Comparison of ENCODE assay signal across 22 cellular contexts in the genomic region with DNA sequence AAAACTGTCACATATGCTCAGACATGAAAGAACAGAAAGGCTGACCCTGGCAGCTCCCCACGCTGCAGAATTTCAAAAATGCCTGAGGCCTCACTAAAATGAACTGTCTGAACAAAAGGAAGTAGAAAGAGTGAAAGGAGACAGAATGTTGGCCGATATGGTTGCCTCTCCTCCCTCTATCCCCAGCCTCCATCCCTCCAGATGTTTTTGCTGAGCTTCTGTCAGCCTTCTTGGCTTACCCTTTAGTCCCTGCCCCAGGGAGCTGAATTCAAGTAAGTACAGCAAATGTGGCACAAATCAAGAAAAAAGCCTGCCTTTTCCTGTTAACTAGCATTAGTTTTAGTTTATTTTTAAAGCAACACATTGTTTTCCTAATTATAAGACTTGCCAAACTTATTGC. TPM values are rescaled to one million over a fixed set of nuclear protein-coding genes. Genes with fewer than 3 reads are reported as not detected.
DNase-seq lines count a peak whose midpoint lies in the region; ATAC-seq, FAIRE-seq and TF ChIP-seq lines count a peak whose summit lies in the region.
"Had no signal": no experiment of that assay in that cellular context is flagged by ENCODE, and none has a peak within 500 bp of the region (broad histone marks: within the 10 kb centered on the region; RNA-seq: fewer than 3 reads in every experiment).

No MANE protein-coding gene starts in this region.

- FAIRE-seq in HTR-8/SVneo (lab: Jason Lieb, UNC): peak; percentile 51
- FAIRE-seq: A204.1, G401.6, GM18507, GM19239, H1 had no signal

- no peaks in the 10 kb centered on the region for H3K27me3 Mint-ChIP-seq in mesothelial cell of epicardium (ENCODE audit: low read depth)

- no peak for TF ChIP-seq POLR2A in heart left ventricle (IDR thresholded peaks at IDR 0.05)

- 65 to 70% (median 67%) methylated on average over 2 of the region's 2 CpGs for WGBS in heart left ventricle, 4 donors

- intact Hi-C loops in heart left ventricle (cut with DNase I): no loop called here

- H3K36me3 ChIP-seq in heart left ventricle: no peaks in the 10 kb centered on the region
- H3K36me3 ChIP-seq: SJCRH30 had no signal

- H3K4me3 ChIP-seq in heart left ventricle: no peak overlapping the region
- H3K4me3 ChIP-seq: SJCRH30 had no signal

- no peaks in the 10 kb centered on the region for H3K27me3 ChIP-seq in heart left ventricle
- H3K27me3 ChIP-seq: SJCRH30 had no signal

- H3K27ac Mint-ChIP-seq in mesothelial cell of epicardium: peak overlapping the region; percentile 83
- H3K27ac Mint-ChIP-seq: CD8-positive, alpha-beta memory T cell had no signal

- no peaks in the 10 kb centered on the region for H3K9me3 Mint-ChIP-seq in mesothelial cell of epicardium
- H3K9me3 Mint-ChIP-seq: CD8-positive, alpha-beta memory T cell had no signal

- no peaks in the 10 kb centered on the region for H3K9me3 ChIP-seq in heart left ventricle
- H3K9me3 ChIP-seq: SJCRH30 had no signal

- peak overlapping the region in 3 of 12 donors; percentile 22 to 38 (median 27) for H3K27ac ChIP-seq in heart left ventricle
- H3K27ac ChIP-seq: C4-2B, SJCRH30 had no signal

- TF ChIP-seq CTCF in heart left ventricle (IDR thresholded peaks at IDR 0.05): no peak
- no peak for TF ChIP-seq CTCF in mesothelial cell of epicardium (IDR thresholded peaks at IDR 0.05; ENCODE audit: unreplicated experiment)

- peaks cover 0 to 20% (median 2%) of the 10 kb centered on the region in 12 donors for H3K4me1 ChIP-seq in heart left ventricle
- H3K4me1 ChIP-seq: SJCRH30 had no signal

- peaks cover 20% of the 10 kb centered on the region for H3K4me1 Mint-ChIP-seq in mesothelial cell of epicardium
- H3K4me1 Mint-ChIP-seq: CD8-positive, alpha-beta memory T cell had no signal

- ATAC-seq in heart left ventricle (peak in 3 of 4 donors; percentile 37 to 71 (median 56)), HG03135 (IDR thresholded peaks at IDR 0.05; ENCODE audit: unreplicated experiment) (no peak), GM19023 (IDR thresholded peaks at IDR 0.05; ENCODE audit: unreplicated experiment) (no peak), GM19324 (IDR thresholded peaks at IDR 0.05; ENCODE audit: low FRiP score, unreplicated experiment) (no peak)

- no peaks in the 10 kb centered on the region for H3K36me3 Mint-ChIP-seq in mesothelial cell of epicardium
- H3K36me3 Mint-ChIP-seq: CD8-positive, alpha-beta memory T cell had no signal

- DNase-seq in HTR-8/SVneo (ENCODE audit: insufficient read length, low spot score): no peak
- DNase-seq in astrocyte of the hippocampus (ENCODE audit: low read depth, low spot score): peak; percentile 7
- peak in 1 of 5 donors; percentile 35 for DNase-seq in heart left ventricle
- no peak for DNase-seq in mesothelial cell of epicardium (ENCODE audit: low spot score in 2 of 2, unreplicated experiment in 2 of 2)
- DNase-seq: CD8-positive, alpha-beta memory T cell; MM.1S; NCI-H1048; NCI-H1436; NCI-H1930; NCI-H2227 treated with DMSO at 0.1 percent for 48 hours; NCI-H510A; SJCRH30 had no signal

- H3K4me3 Mint-ChIP-seq in mesothelial cell of epicardium: no peak overlapping the region
- H3K4me3 Mint-ChIP-seq: CD8-positive, alpha-beta memory T cell had no signal

RNA-seq across cellular contexts. Expression of a gene that starts 6.9 kb away (rescaled TPM):
- total RNA-seq in heart left ventricle (1 to 10 TPM in 1 of 9 donors, under 1 TPM in 2, not detected in 6; 0.54 to 1.2 (median 0.58) TPM), mesothelial cell of epicardium (not detected in 3 replicates)
- polyA plus RNA-seq in heart left ventricle: not detected
- total RNA-seq: CD8-positive, alpha-beta memory T cell; Daoy; SJCRH30 had no signal
- polyA plus RNA-seq: CD8-positive, alpha-beta memory T cell had no signal

Comparison
In these comparisons a context has a peak if more than half of its experiments do, and no peak if none do; other contexts are left out.
1. ATAC-seq: peak in heart left ventricle (3 of 4); none in HG03135 (single experiment), GM19023 (single experiment) and GM19324 (single experiment).